In the genomic region with DNA sequence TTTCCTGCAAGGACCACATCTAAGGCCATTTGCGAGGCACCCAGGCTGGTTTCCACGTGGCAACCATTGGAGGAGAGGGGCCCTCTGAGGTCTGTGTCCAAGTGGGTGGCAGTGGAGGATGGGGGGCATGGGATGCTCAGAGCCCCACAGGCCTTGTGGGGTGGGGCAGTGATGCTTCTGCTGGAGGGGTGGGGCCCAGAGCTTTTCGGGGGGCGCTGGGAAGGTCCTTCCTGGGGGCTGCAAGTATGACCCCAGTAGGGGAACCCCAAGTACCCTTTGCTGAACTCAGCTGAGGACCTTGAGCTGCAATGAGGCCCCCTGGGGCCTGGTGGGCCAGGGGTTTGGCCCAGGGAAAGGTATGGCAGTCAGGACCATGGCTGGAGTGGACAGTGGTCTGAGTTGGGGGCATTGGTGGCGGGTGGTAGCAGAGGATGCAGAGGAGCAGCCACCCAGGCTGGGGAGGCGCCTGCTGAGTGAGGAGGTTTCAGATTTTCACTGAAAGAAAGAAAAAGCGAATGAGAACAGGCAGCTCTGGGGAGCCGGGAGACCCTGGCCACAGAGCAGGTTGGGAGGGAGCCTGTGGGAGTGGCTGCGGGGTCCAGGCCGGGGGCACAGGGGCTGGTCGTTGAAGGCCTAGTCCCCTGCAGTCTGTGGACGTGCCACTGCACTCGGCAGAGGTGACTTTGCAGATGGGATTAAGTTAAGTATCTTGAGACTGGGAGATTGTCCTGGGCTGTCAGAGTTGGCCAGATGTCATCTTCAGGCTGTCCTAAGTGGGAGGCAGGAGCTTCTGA, we compare ENCODE assay signal across 17 cellular contexts. TPM values are rescaled to one million over a fixed set of nuclear protein-coding genes. Genes with fewer than 3 reads are reported as not detected.
DNase-seq lines count a peak whose midpoint lies in the region; ATAC-seq and TF ChIP-seq lines count a peak whose summit lies in the region.
"Had no signal": no experiment of that assay in that cellular context is flagged by ENCODE, and none has a peak within 500 bp of the region (broad histone marks: within the 10 kb centered on the region; RNA-seq: fewer than 3 reads in every experiment).

No MANE protein-coding gene starts in this region.

- no peak for TF ChIP-seq EP300 in gastroesophageal sphincter (IDR thresholded peaks at IDR 0.05)

- peak overlapping the region in 3 of 11 experiments; percentile 5 to 32 (median 13); a peak in 1 of 22 replicates for H3K9ac ChIP-seq in BLaER1 treated with 17β-estradiol and CSF1 and Interleukin-3, amounts not matched to agents 10 nM and 100 nM
- H3K9ac ChIP-seq in PC-3 (ENCODE audit: low read length): no peak overlapping the region
- peak overlapping the region; percentile 79 for H3K9ac ChIP-seq in neuronal stem cell (ENCODE audit: low read depth, low read length, poor library complexity)
- H3K9ac ChIP-seq: parathyroid adenoma had no signal

- peak overlapping the region; percentile 98 for H2BK120ac ChIP-seq in neuronal stem cell (ENCODE audit: low read depth, low read length)

- H2AFZ ChIP-seq in PC-3 (ENCODE audit: low read length) (no peak overlapping the region), neuronal stem cell (ENCODE audit: low read length) (no peak overlapping the region)
- H2AFZ ChIP-seq: parathyroid adenoma had no signal

- DNase-seq in PC-3 (no peak), neuronal stem cell (ENCODE audit: low spot score) (no peak), iPS-NIHi11 (ENCODE audit: low spot score) (no peak), DMS79 (lab: John Stamatoyannopoulos, UW) (no peak)
- DNase-seq in activated effector memory CD4-positive, alpha-beta T cell treated with Interleukin-2 at 50 U/mL for 16 hours: no peak
- DNase-seq: activated CD4-positive, alpha-beta T cell treated with anti-CD3 and anti-CD28 coated beads for 1 hour; activated naive CD8-positive, alpha-beta T cell treated with anti-CD3 and anti-CD28 coated beads, Interleukin-2, amount 10 ng/mL, durations not matched to agents 7 days and 5 days; activated T-cell treated with anti-CD3 and anti-CD28 coated beads for 4 hours; NCI-H1930; NCI-H526 treated with DMSO at 0.1 percent for 48 hours; testis had no signal

- intact Hi-C loops in PC-3 (cut with micrococcal nuclease): no loop called here

- H3K23ac ChIP-seq in neuronal stem cell (ENCODE audit: low read depth, low read length, poor library complexity): peak overlapping the region; percentile 78

- no peaks in the 10 kb centered on the region for H3K36me3 ChIP-seq in BLaER1 treated with 17β-estradiol and CSF1 and Interleukin-3, amounts not matched to agents 10 nM and 100 nM
- no peaks in the 10 kb centered on the region for H3K36me3 ChIP-seq in PC-3 (ENCODE audit: low read depth, low read length)
- H3K36me3 ChIP-seq in gastroesophageal sphincter: no peaks in the 10 kb centered on the region
- H3K36me3 ChIP-seq in neuronal stem cell (replicated peaks in 1 of 2; ENCODE audit: control insufficient read depth in 2 of 2, insufficient read depth in 2 of 2, low read length in 2 of 2): no peaks in the 10 kb centered on the region

- peak overlapping the region; percentile 95 for H2BK5ac ChIP-seq in neuronal stem cell (ENCODE audit: low read length)

- H3K79me2 ChIP-seq in PC-3 (ENCODE audit: low read length): peaks cover 44% of the 10 kb centered on the region
- H3K79me2 ChIP-seq: parathyroid adenoma had no signal

- peaks cover 36 to 81% (median 67%) of the 10 kb centered on the region in 10 experiments for H3K4me1 ChIP-seq in BLaER1 treated with 17β-estradiol and CSF1 and Interleukin-3, amounts not matched to agents 10 nM and 100 nM
- H3K4me1 ChIP-seq in PC-3 (ENCODE audit: insufficient read depth, low read length) (peaks cover 14% of the 10 kb centered on the region), gastroesophageal sphincter (peaks cover 2 to 93% (median 66%) of the 10 kb centered on the region in 3 donors), neuronal stem cell (ENCODE audit: control insufficient read depth in 2 of 2, insufficient read depth in 1 of 2, low read depth in 1 of 2, low read length in 2 of 2) (peaks cover 45 to 46% of the 10 kb centered on the region in 2 donors)

- peaks cover 0 to 13% (median 0%) of the 10 kb centered on the region in 11 experiments; a peak in 2 of 22 replicates for H3K27me3 ChIP-seq in BLaER1 treated with 17β-estradiol and CSF1 and Interleukin-3, amounts not matched to agents 10 nM and 100 nM
- H3K27me3 ChIP-seq in PC-3 (ENCODE audit: low read length) (no peaks in the 10 kb centered on the region), gastroesophageal sphincter (no peaks in the 10 kb centered on the region), neuronal stem cell (ENCODE audit: control insufficient read depth in 3 of 3, insufficient read depth in 3 of 3, low read depth in 1 of 3, low read length in 3 of 3) (peaks cover 0 to 7% (median 0%) of the 10 kb centered on the region in 3 experiments)
- H3K27me3 ChIP-seq: testis had no signal

- no peak for TF ChIP-seq POLR2A in gastroesophageal sphincter (IDR thresholded peaks at IDR 0.05)

- H2BK12ac ChIP-seq in neuronal stem cell (ENCODE audit: low read length): peak overlapping the region; percentile 41

- no peak overlapping the region for H4K91ac ChIP-seq in neuronal stem cell (ENCODE audit: low read depth, low read length, poor library complexity)

- POLR2A ChIA-PET in PC-3 (lab: Charles Lee; ENCODE audit: unreplicated experiment): no interaction called here

- peaks cover 0 to 60% (median 36%) of the 10 kb centered on the region in 11 experiments; a peak in 15 of 22 replicates for H4K20me1 ChIP-seq in BLaER1 treated with 17β-estradiol and CSF1 and Interleukin-3, amounts not matched to agents 10 nM and 100 nM
- H4K20me1 ChIP-seq in PC-3 (ENCODE audit: low read length): no peaks in the 10 kb centered on the region

- no peaks in the 10 kb centered on the region for H3K9me3 ChIP-seq in BLaER1 treated with 17β-estradiol and CSF1 and Interleukin-3, amounts not matched to agents 10 nM and 100 nM (replicated peaks in 1 of 11)
- H3K9me3 ChIP-seq in PC-3 (ENCODE audit: low read length) (no peaks in the 10 kb centered on the region), gastroesophageal sphincter (no peaks in the 10 kb centered on the region), neuronal stem cell (replicated peaks in 1 of 2; ENCODE audit: control insufficient read depth in 2 of 2, insufficient read depth in 1 of 2, low read depth in 1 of 2, low read length in 2 of 2) (no peaks in the 10 kb centered on the region)
- H3K9me3 ChIP-seq: testis had no signal

- H3F3A ChIP-seq in PC-3 (ENCODE audit: low read length, unreplicated experiment): no peaks in the 10 kb centered on the region

- no peak overlapping the region for H4K8ac ChIP-seq in neuronal stem cell (ENCODE audit: low read depth, low read length)

- BruUV-seq in PC-3 (replicated peaks; lab: Mats Ljungman, UMichigan): no TSS peak

- H3K14ac ChIP-seq in neuronal stem cell (ENCODE audit: low read length): no peak overlapping the region

- no peak overlapping the region for H3K4me3 ChIP-seq in BLaER1 treated with 17β-estradiol and CSF1 and Interleukin-3, amounts not matched to agents 10 nM and 100 nM
- no peak overlapping the region for H3K4me3 ChIP-seq in PC-3 (ENCODE audit: low read length)
- H3K4me3 ChIP-seq in gastroesophageal sphincter: no peak overlapping the region
- no peak overlapping the region for H3K4me3 ChIP-seq in neuronal stem cell (ENCODE audit: low read length in 2 of 2)
- H3K4me3 ChIP-seq: testis had no signal

- 57 to 92% methylated on average over 4 to 6 of the region's 13 CpGs for WGBS in gastroesophageal sphincter (ENCODE audit: low coverage in 1 of 2), 2 donors
- no CpG with 5 or more reads among the region's 13 CpGs for WGBS in neuronal stem cell (ENCODE audit: extremely low coverage in 2 of 2, insufficient read length in 2 of 2, insufficient replicate concordance in 1 of 2), 2 donors

- peak overlapping the region; percentile 85 for H3K4ac ChIP-seq in neuronal stem cell (ENCODE audit: low read length)

- no peaks in the 10 kb centered on the region for H3K9me2 ChIP-seq in PC-3 (replicated peaks; ENCODE audit: low read length)

- peaks cover 11% of the 10 kb centered on the region for H3K79me1 ChIP-seq in neuronal stem cell (ENCODE audit: low read depth, low read length)

- no peak overlapping the region for H3K27ac ChIP-seq in BLaER1 treated with 17β-estradiol and CSF1 and Interleukin-3, amounts not matched to agents 10 nM and 100 nM
- peak overlapping the region; percentile 30; the same call in 1 of the 2 replicates for H3K27ac ChIP-seq in PC-3 (ENCODE audit: low read length)
- H3K27ac ChIP-seq in gastroesophageal sphincter: peak overlapping the region in 3 of 4 donors; percentile 83 to 86 (median 85)
- H3K27ac ChIP-seq in neuronal stem cell (replicated peaks; ENCODE audit: low read length): no peak overlapping the region
- H3K27ac ChIP-seq: parathyroid adenoma, testis had no signal

- peak overlapping the region; percentile 95 for H2BK15ac ChIP-seq in neuronal stem cell (ENCODE audit: low read length)

- CTCF ChIA-PET in PC-3 (lab: Charles Lee): no interaction called here

- no peak for TF ChIP-seq CTCF in PC-3 (conservative IDR thresholded peaks at IDR 0.05; ENCODE audit: low read depth, low read length)
- TF ChIP-seq CTCF in gastroesophageal sphincter (IDR thresholded peaks at IDR 0.05): no peak

- no peak for ATAC-seq in PC-3
- no peak for ATAC-seq in gastroesophageal sphincter
- ATAC-seq in HG03039 (IDR thresholded peaks at IDR 0.05; ENCODE audit: unreplicated experiment): no peak

- H3K18ac ChIP-seq in neuronal stem cell (ENCODE audit: low read length): peak overlapping the region; percentile 93

- H3K4me2 ChIP-seq in BLaER1 treated with 17β-estradiol and CSF1 and Interleukin-3, amounts not matched to agents 10 nM and 100 nM: peak overlapping the region in 7 of 11 experiments; percentile 11 to 96 (median 88); a peak in 10 of 22 replicates
- no peak overlapping the region for H3K4me2 ChIP-seq in PC-3 (ENCODE audit: low read length)
- H3K4me2 ChIP-seq in neuronal stem cell (ENCODE audit: insufficient read depth, low read length, poor library complexity, severe bottlenecking): no peak overlapping the region

- peak overlapping the region; percentile 98 for H2AK5ac ChIP-seq in neuronal stem cell (ENCODE audit: low read depth, low read length)

RNA-seq across cellular contexts. Expression of a gene that starts 19.2 kb away (rescaled TPM):
- 11.7 and 15.5 TPM in 2 replicates for total RNA-seq in PC-3 (2014; rRNA removed)
- 100 to 1,000 TPM in 1 of 4 donors, 10 to 100 TPM in 3; 26.8 to 104 (median 48.6) TPM for total RNA-seq in gastroesophageal sphincter
- polyA plus RNA-seq in neuronal stem cell (2013, experiment 1 of 2): 22.1 TPM
- polyA plus RNA-seq in neuronal stem cell (2013, experiment 2 of 2): 22.8 TPM
- total RNA-seq: RPMI7951 had no signal
- polyA plus RNA-seq: AG04450 had no signal

Comparison
In these comparisons a context has a peak if more than half of its experiments do, and no peak if none do; other contexts are left out.
1. H3K27ac ChIP-seq: peak in PC-3 (single experiment) and gastroesophageal sphincter (3 of 4); none in BLaER1 treated with 17β-estradiol and CSF1 and Interleukin-3, amounts not matched to agents 10 nM and 100 nM (0 of 11) and neuronal stem cell (single experiment).
2. H3K4me2 ChIP-seq: peak in BLaER1 treated with 17β-estradiol and CSF1 and Interleukin-3, amounts not matched to agents 10 nM and 100 nM (7 of 11); none in PC-3 (single experiment) and neuronal stem cell (single experiment).